8 cellular contexts compared by ENCODE assay signal in the genomic region with DNA sequence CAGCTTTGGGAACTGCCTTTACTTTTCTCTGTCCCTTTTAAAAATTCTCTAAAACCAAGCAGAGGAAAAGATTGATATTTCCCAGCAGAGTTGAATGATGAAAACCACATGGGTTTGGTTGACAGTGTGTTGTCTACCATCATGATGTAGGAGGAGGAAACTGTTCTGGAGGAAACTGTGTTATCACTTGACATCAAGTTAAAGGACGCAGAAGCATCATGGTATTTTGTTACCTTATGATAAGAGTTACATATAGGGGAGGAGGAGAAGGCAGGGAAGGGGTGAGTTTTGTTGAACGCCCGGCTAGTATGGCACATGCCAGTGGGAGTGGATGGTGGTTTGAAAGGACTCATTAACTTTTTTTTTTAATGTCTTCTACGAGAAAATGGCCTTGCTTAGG. TPM values are rescaled to one million over a fixed set of nuclear protein-coding genes. Genes with fewer than 3 reads are reported as not detected.
DNase-seq lines count a peak whose midpoint lies in the region; ATAC-seq and TF ChIP-seq lines count a peak whose summit lies in the region.

No MANE protein-coding gene starts in this region.

- H3K36me3 ChIP-seq in cardiac muscle cell = no peaks in the 10 kb centered on the region
- no peaks in the 10 kb centered on the region for H3K36me3 ChIP-seq in upper lobe of left lung
- H3K36me3 ChIP-seq in mucosa of descending colon (ENCODE audit: low read depth) = no peaks in the 10 kb centered on the region

- H3K9me3 ChIP-seq in cardiac muscle cell (ENCODE audit: low read depth) (no peaks in the 10 kb centered on the region), upper lobe of left lung (no peaks in the 10 kb centered on the region), mucosa of descending colon (no peaks in the 10 kb centered on the region)

- peaks cover 7% of the 10 kb centered on the region for H3K4me1 Mint-ChIP-seq in activated naive CD8-positive, alpha-beta T cell treated with anti-CD3 and anti-CD28 coated beads for 36 hours

- ATAC-seq in left cardiac atrium (no peak), upper lobe of left lung (ENCODE audit: low FRiP score in 2 of 2) (no peak), GM21528 (IDR thresholded peaks at IDR 0.05; ENCODE audit: low FRiP score, unreplicated experiment) (no peak), mucosa of descending colon (no peak), esophagus mucosa (no peak)

- H3K4me3 ChIP-seq in cardiac muscle cell (peak overlapping the region; percentile 58), upper lobe of left lung (peak overlapping the region in 3 of 4 donors; percentile 61 to 89 (median 74)), mucosa of descending colon (no peak overlapping the region)

- DNase-seq in cardiac muscle cell (ENCODE audit: low read depth in 1 of 2, low spot score in 1 of 2) = no peak
- no peak for DNase-seq in left cardiac atrium
- no peak for DNase-seq in activated naive CD8-positive, alpha-beta T cell treated with anti-CD3 and anti-CD28 coated beads for 36 hours
- peak; percentile 31 for DNase-seq in medulla oblongata (ENCODE audit: extremely low spot score)
- DNase-seq in upper lobe of left lung = no peak
- DNase-seq in mucosa of descending colon = no peak

- TF ChIP-seq POLR2A in upper lobe of left lung (IDR thresholded peaks at IDR 0.05) = no peak

- H3K27me3 Mint-ChIP-seq in activated naive CD8-positive, alpha-beta T cell treated with anti-CD3 and anti-CD28 coated beads for 36 hours = peaks cover 34% of the 10 kb centered on the region

- H3K9me3 Mint-ChIP-seq in activated naive CD8-positive, alpha-beta T cell treated with anti-CD3 and anti-CD28 coated beads for 36 hours = no peaks in the 10 kb centered on the region

- no peak for TF ChIP-seq EP300 in upper lobe of left lung (IDR thresholded peaks at IDR 0.05)

- peaks cover 5% of the 10 kb centered on the region for H3K4me1 ChIP-seq in cardiac muscle cell (ENCODE audit: low read depth)
- peaks cover 0 to 14% (median 5%) of the 10 kb centered on the region in 4 donors for H3K4me1 ChIP-seq in upper lobe of left lung
- no peaks in the 10 kb centered on the region for H3K4me1 ChIP-seq in mucosa of descending colon (ENCODE audit: low read depth)

- WGBS in upper lobe of left lung, 2 donors = 43 to 66% methylated on average over 4 of the region's 4 CpGs

- intact Hi-C loops in left cardiac atrium (cut with DNase I) = loop anchor here in 1 of 2 donors (10.0 kb wide), 1 partner anchor 200 kb away; the partner anchor contains the start of gene EHBP1
- intact Hi-C loops in mucosa of descending colon (cut with DNase I, micrococcal nuclease) = no loop called here

- H3K27ac Mint-ChIP-seq in activated naive CD8-positive, alpha-beta T cell treated with anti-CD3 and anti-CD28 coated beads for 36 hours = no peak overlapping the region

- no peaks in the 10 kb centered on the region for H3K36me3 Mint-ChIP-seq in activated naive CD8-positive, alpha-beta T cell treated with anti-CD3 and anti-CD28 coated beads for 36 hours

- TF ChIP-seq CTCF in cardiac muscle cell (IDR thresholded peaks at IDR 0.05; ENCODE audit: low read depth, low read length) (no peak), upper lobe of left lung (IDR thresholded peaks at IDR 0.05) (no peak), mucosa of descending colon (IDR thresholded peaks at IDR 0.05) (no peak)

- H3K27ac ChIP-seq in cardiac muscle cell = peak overlapping the region; percentile 87
- peak overlapping the region; percentile 86 to 93 (median 91) for H3K27ac ChIP-seq in upper lobe of left lung

- H3K27me3 ChIP-seq in cardiac muscle cell (no peaks in the 10 kb centered on the region), upper lobe of left lung (no peaks in the 10 kb centered on the region)

- peak overlapping the region; percentile 61 for H3K4me3 Mint-ChIP-seq in activated naive CD8-positive, alpha-beta T cell treated with anti-CD3 and anti-CD28 coated beads for 36 hours

RNA-seq across cellular contexts. Expression of gene TMEM17, which starts 0.9 kb away (rescaled TPM):
- total RNA-seq in cardiac muscle cell (1.8 and 3.2 TPM in 2 replicates), left cardiac atrium (1 to 10 TPM; 1.3 TPM), upper lobe of left lung (1 to 10 TPM; 1.0 to 4.7 (median 2.2) TPM), mucosa of descending colon (1 to 10 TPM in 1 of 3 donors, under 1 TPM in 2; 0.61 to 1.2 (median 0.70) TPM), esophagus mucosa (2.3 TPM)
- polyA plus RNA-seq in cardiac muscle cell = 5.0 and 7.0 TPM in 2 replicates
- total RNA-seq in activated naive CD8-positive, alpha-beta T cell treated with anti-CD3 and anti-CD28 coated beads for 36 hours = under 1 TPM; 0.24 to 0.25 TPM
